In genomic region chr17:71438631-71439146, GRCh38 we compare ENCODE assay signal across 9 cellular contexts.
DNase-seq lines count a peak whose midpoint lies in the region; ATAC-seq, FAIRE-seq and TF ChIP-seq lines count a peak whose summit lies in the region.
"Had no signal": no experiment of that assay in that cellular context is flagged by ENCODE, and none has a peak within 500 bp of the region (broad histone marks: within the 10 kb centered on the region; RNA-seq: fewer than 3 reads in every experiment).

No MANE protein-coding gene starts in this region.

- DNase-seq in AG08395 (ENCODE audit: low spot score) = peak; percentile 85
- DNase-seq in HTR-8/SVneo (ENCODE audit: insufficient read length, low spot score) = peak; percentile 61
- peak; percentile 74 for DNase-seq in glomerular visceral epithelial cell (ENCODE audit: extremely low spot score)
- no peak for DNase-seq in left lobe of liver (ENCODE audit: low spot score)
- no peak for DNase-seq in stimulated activated CD4-positive, alpha-beta T cell treated with anti-CD3 and anti-CD28 coated beads, Interleukin-4, amount 100 ng/mL, for 4 hours
- DNase-seq: aorta had no signal

- ATAC-seq in GM21717 (IDR thresholded peaks at IDR 0.05; ENCODE audit: unreplicated experiment) (no peak), left lobe of liver (no peak), GM19455 (IDR thresholded peaks at IDR 0.05; ENCODE audit: unreplicated experiment) (no peak)

- peak; percentile 99 for FAIRE-seq in HTR-8/SVneo (lab: Jason Lieb, UNC)

TF ChIP-seq in PFSK-1, 5 proteins besides CTCF, POLR2A, EP300 and RAD21:
- peak; percentile 90 for TF ChIP-seq FOXP2 (optimal IDR thresholded peaks at IDR 0.05; ENCODE audit: borderline replicate concordance, extremely low read depth, extremely low read length, insufficient read depth)
- TF ChIP-seq SIN3A (IDR thresholded peaks at IDR 0.05; ENCODE audit: borderline replicate concordance, insufficient read depth, low read length) = peak; percentile 91; the same call in 1 of the 2 replicates
- no peak for TF ChIP-seq REST (IDR thresholded peaks at IDR 0.05; ENCODE audit: insufficient read depth in 1 of 2, low read depth in 2 of 2, low read length in 2 of 2)
- peak; percentile 29; the same call in 1 of the 2 replicates for TF ChIP-seq TAF1 (IDR thresholded peaks at IDR 0.05; ENCODE audit: borderline replicate concordance, insufficient read depth, low read length)

Comparison
In these comparisons a context has a peak if more than half of its experiments do, and no peak if none do; other contexts are left out.
1. DNase-seq: peak in AG08395 (single experiment), HTR-8/SVneo (single experiment) and glomerular visceral epithelial cell (single experiment); none in left lobe of liver (single experiment) and stimulated activated CD4-positive, alpha-beta T cell treated with anti-CD3 and anti-CD28 coated beads, Interleukin-4, amount 100 ng/mL, for 4 hours (0 of 2).